2 cellular contexts compared by ENCODE assay signal in genomic region chr9:133584559-133585476, GRCh38.
TF ChIP-seq lines count a peak whose summit lies in the region.

No MANE protein-coding gene starts in this region.

TF ChIP-seq in SK-N-SH, 30 proteins besides CTCF, POLR2A, EP300 and RAD21 (continued from another document):
- TF ChIP-seq ZBTB33 (IDR thresholded peaks at IDR 0.05; ENCODE audit: borderline replicate concordance, low read depth) = no peak

TF ChIP-seq in SK-N-SH treated with all-trans-retinoic acid at 6 μM for 48 hours, 23 proteins besides CTCF, POLR2A, EP300 and RAD21 (continued from another document):
- TF ChIP-seq CREB5 (CRISPR knock-in tag; IDR thresholded peaks at IDR 0.05; ENCODE audit: low read depth) = no peak
TF ChIP-seq in SK-N-SH treated with all-trans-retinoic acid at 6 μM for 48 hours: peak in this region for 0.
